8 cellular contexts compared by ENCODE assay signal in genomic region chr4:1872918-1873269, GRCh38. TPM values are rescaled to one million over a fixed set of nuclear protein-coding genes. Genes with fewer than 3 reads are reported as not detected.
DNase-seq lines count a peak whose midpoint lies in the region; ATAC-seq and TF ChIP-seq lines count a peak whose summit lies in the region.

No MANE protein-coding gene starts in this region.

- H3K36me3 Mint-ChIP-seq in CD4-positive, alpha-beta T cell (ENCODE audit: low read depth) = peaks cover 9% of the 10 kb centered on the region
- H3K36me3 Mint-ChIP-seq in activated naive CD4-positive, alpha-beta T cell treated with anti-CD3 and anti-CD28 coated beads, Interleukin-2, amount 10 ng/mL, durations not matched to agents 7 days and 5 days = peaks cover 23% of the 10 kb centered on the region

- no peak overlapping the region for H3K4me2 ChIP-seq in mesenchymal stem cell (ENCODE audit: low read length, poor library complexity, severe bottlenecking)

- no peak overlapping the region for H4K8ac ChIP-seq in mesenchymal stem cell (ENCODE audit: low read length)

- H3K4ac ChIP-seq in mesenchymal stem cell (ENCODE audit: low read depth in 1 of 2, low read length in 2 of 2) = no peak overlapping the region

- WGBS in mesenchymal stem cell = no CpG with 5 or more reads among the region's 2 CpGs

- no peak overlapping the region for H3K18ac ChIP-seq in mesenchymal stem cell (ENCODE audit: low read depth in 1 of 2, low read length in 2 of 2)

- DNase-seq in CD4-positive, alpha-beta T cell = no peak
- DNase-seq in HS-27A (ENCODE audit: low read depth) (peak; percentile 61), mesenchymal stem cell (peak; percentile 74), NCI-H1694 treated with DMSO at 0.1 percent for 48 hours (lab: John Stamatoyannopoulos, UW) (no peak), epidermal melanocyte (ENCODE audit: insufficient read length, low spot score) (no peak), NCI-H2107 treated with DMSO at 0.1 percent for 48 hours (lab: John Stamatoyannopoulos, UW; ENCODE audit: unreplicated experiment) (no peak)
- DNase-seq in activated naive CD4-positive, alpha-beta T cell treated with anti-CD3 and anti-CD28 coated beads, Interleukin-2, amount 10 ng/mL, durations not matched to agents 7 days and 5 days = peak; percentile 39

- H3K23ac ChIP-seq in mesenchymal stem cell (ENCODE audit: low read length in 2 of 2) = no peak overlapping the region

- ATAC-seq in CD4-positive, alpha-beta T cell (ENCODE audit: poor library complexity) = no peak
- ATAC-seq in GM19035 (IDR thresholded peaks at IDR 0.05; ENCODE audit: unreplicated experiment) = no peak

- H3K4me3 ChIP-seq in mesenchymal stem cell (ENCODE audit: insufficient read depth in 1 of 2, low read depth in 1 of 2, low read length in 2 of 2) = peak overlapping the region in 1 of 2 experiments; percentile 78

- peak overlapping the region; percentile 89 for H3K27ac Mint-ChIP-seq in CD4-positive, alpha-beta T cell
- peak overlapping the region; percentile 96 for H3K27ac Mint-ChIP-seq in activated naive CD4-positive, alpha-beta T cell treated with anti-CD3 and anti-CD28 coated beads, Interleukin-2, amount 10 ng/mL, durations not matched to agents 7 days and 5 days

- no peak overlapping the region for H3K14ac ChIP-seq in mesenchymal stem cell (ENCODE audit: low read length in 2 of 2)

- H3K79me1 ChIP-seq in mesenchymal stem cell (replicated peaks; ENCODE audit: low read length, poor library complexity, severe bottlenecking) = no peaks in the 10 kb centered on the region

- H3K4me3 Mint-ChIP-seq in CD4-positive, alpha-beta T cell = peak overlapping the region; percentile 89
- peak overlapping the region; percentile 97 for H3K4me3 Mint-ChIP-seq in activated naive CD4-positive, alpha-beta T cell treated with anti-CD3 and anti-CD28 coated beads, Interleukin-2, amount 10 ng/mL, durations not matched to agents 7 days and 5 days

- POLR2A ChIA-PET in CD4-positive, alpha-beta T cell (lab: Charles Lee) = interaction anchor here (1.5 kb wide), 1 partner anchor 27 kb away, joined by 7 read pairs; no protein-coding TSS in a partner anchor

- intact Hi-C loops in CD4-positive, alpha-beta T cell (cut with DNase I, micrococcal nuclease) = loop anchor here in 1 of 2 experiments (5.0 kb wide), 1 partner anchor 134 kb away; the partner anchor contains the start of gene NELFA

- H4K91ac ChIP-seq in mesenchymal stem cell (ENCODE audit: low read length) = no peak overlapping the region

- peaks cover 5% of the 10 kb centered on the region for H3K27me3 Mint-ChIP-seq in CD4-positive, alpha-beta T cell
- no peaks in the 10 kb centered on the region for H3K27me3 Mint-ChIP-seq in activated naive CD4-positive, alpha-beta T cell treated with anti-CD3 and anti-CD28 coated beads, Interleukin-2, amount 10 ng/mL, durations not matched to agents 7 days and 5 days

- no peak overlapping the region for H2BK15ac ChIP-seq in mesenchymal stem cell (ENCODE audit: low read depth, poor library complexity, severe bottlenecking)

- H2AFZ ChIP-seq in mesenchymal stem cell (ENCODE audit: low read depth, low read length) = no peak overlapping the region

- H3K4me1 ChIP-seq in mesenchymal stem cell (ENCODE audit: control insufficient read depth, insufficient read depth, low read depth, low read length) = peaks cover 11% of the 10 kb centered on the region

- no peaks in the 10 kb centered on the region for H3K27me3 ChIP-seq in CD4-positive, alpha-beta T cell (ENCODE audit: control insufficient read depth, insufficient read depth, low read length)
- H3K27me3 ChIP-seq in mesenchymal stem cell (ENCODE audit: control insufficient read depth in 1 of 2, insufficient read depth in 1 of 2, low read length in 2 of 2) = no peaks in the 10 kb centered on the region

- no peak overlapping the region for H2BK12ac ChIP-seq in mesenchymal stem cell (ENCODE audit: low read length in 2 of 2)

- H2BK120ac ChIP-seq in mesenchymal stem cell (ENCODE audit: low read depth, low read length) = no peak overlapping the region

- H3K9ac ChIP-seq in mesenchymal stem cell (ENCODE audit: low read length) = peak overlapping the region; percentile 83

- CTCF ChIA-PET in CD4-positive, alpha-beta T cell (lab: Charles Lee) = interaction anchor here (2.0 kb wide), 1 partner anchor 27 kb away, joined by 8 read pairs; no protein-coding TSS in a partner anchor
- CTCF ChIA-PET in activated naive CD4-positive, alpha-beta T cell treated with anti-CD3 and anti-CD28 coated beads, Interleukin-2, amount 10 ng/mL, durations not matched to agents 7 days and 5 days (lab: Charles Lee) = interaction anchor here (3.3 kb wide), 1 partner anchor 26 kb away, joined by 30 read pairs; no protein-coding TSS in a partner anchor

- H3K4me1 Mint-ChIP-seq in CD4-positive, alpha-beta T cell (ENCODE audit: low read depth) = peaks cover 45% of the 10 kb centered on the region
- peaks cover 62% of the 10 kb centered on the region for H3K4me1 Mint-ChIP-seq in activated naive CD4-positive, alpha-beta T cell treated with anti-CD3 and anti-CD28 coated beads, Interleukin-2, amount 10 ng/mL, durations not matched to agents 7 days and 5 days

- H2AK5ac ChIP-seq in mesenchymal stem cell (ENCODE audit: low read length, severe bottlenecking) = no peak overlapping the region

- no peaks in the 10 kb centered on the region for H3K9me3 Mint-ChIP-seq in CD4-positive, alpha-beta T cell
- no peaks in the 10 kb centered on the region for H3K9me3 Mint-ChIP-seq in activated naive CD4-positive, alpha-beta T cell treated with anti-CD3 and anti-CD28 coated beads, Interleukin-2, amount 10 ng/mL, durations not matched to agents 7 days and 5 days

- no peak for TF ChIP-seq CTCF in CD4-positive, alpha-beta T cell (IDR thresholded peaks at IDR 0.05)

- no peak overlapping the region for H2BK5ac ChIP-seq in mesenchymal stem cell (ENCODE audit: low read depth, low read length, poor library complexity, severe bottlenecking)

- H3K9me3 ChIP-seq in CD4-positive, alpha-beta T cell (ENCODE audit: control insufficient read depth, low read length) = no peaks in the 10 kb centered on the region
- no peaks in the 10 kb centered on the region for H3K9me3 ChIP-seq in mesenchymal stem cell (ENCODE audit: control insufficient read depth, low read length)

- no peak overlapping the region for H3K27ac ChIP-seq in CD4-positive, alpha-beta T cell (ENCODE audit: low read depth, low read length)
- peak overlapping the region; percentile 23 for H3K27ac ChIP-seq in mesenchymal stem cell (ENCODE audit: low read length, poor library complexity, severe bottlenecking)

- H3K36me3 ChIP-seq in mesenchymal stem cell (ENCODE audit: control insufficient read depth in 1 of 2, insufficient read depth in 2 of 2, low read depth in 1 of 2, low read length in 2 of 2) = no peaks in the 10 kb centered on the region

RNA-seq across cellular contexts. Expression of gene NSD2, which starts 1.7 kb away (rescaled TPM):
- 10 to 100 TPM; 42.4 to 45.8 TPM for total RNA-seq in CD4-positive, alpha-beta T cell
- 17.1 TPM for polyA plus RNA-seq in mesenchymal stem cell (2013, experiment 1 of 2)
- polyA plus RNA-seq in mesenchymal stem cell (2013, experiment 2 of 2) = 16.3 TPM

RNA-seq across cellular contexts. Expression of gene LETM1, which starts 16.9 kb away (rescaled TPM):
- 10 to 100 TPM; 21.2 to 25.2 TPM for total RNA-seq in CD4-positive, alpha-beta T cell
- 17.9 TPM for polyA plus RNA-seq in mesenchymal stem cell (2013, experiment 1 of 2)
- 17.5 TPM for polyA plus RNA-seq in mesenchymal stem cell (2013, experiment 2 of 2)

Comparison
In these comparisons a context has a peak if more than half of its experiments do, and no peak if none do; other contexts are left out.
1. DNase-seq: peak in HS-27A (single experiment), activated naive CD4-positive, alpha-beta T cell treated with anti-CD3 and anti-CD28 coated beads, Interleukin-2, amount 10 ng/mL, durations not matched to agents 7 days and 5 days (single experiment) and mesenchymal stem cell (single experiment); none in CD4-positive, alpha-beta T cell (0 of 10), NCI-H1694 treated with DMSO at 0.1 percent for 48 hours (single experiment), epidermal melanocyte (single experiment) and NCI-H2107 treated with DMSO at 0.1 percent for 48 hours (single experiment).